ENCODE assay signal across 1 cellular context in the genomic region with DNA sequence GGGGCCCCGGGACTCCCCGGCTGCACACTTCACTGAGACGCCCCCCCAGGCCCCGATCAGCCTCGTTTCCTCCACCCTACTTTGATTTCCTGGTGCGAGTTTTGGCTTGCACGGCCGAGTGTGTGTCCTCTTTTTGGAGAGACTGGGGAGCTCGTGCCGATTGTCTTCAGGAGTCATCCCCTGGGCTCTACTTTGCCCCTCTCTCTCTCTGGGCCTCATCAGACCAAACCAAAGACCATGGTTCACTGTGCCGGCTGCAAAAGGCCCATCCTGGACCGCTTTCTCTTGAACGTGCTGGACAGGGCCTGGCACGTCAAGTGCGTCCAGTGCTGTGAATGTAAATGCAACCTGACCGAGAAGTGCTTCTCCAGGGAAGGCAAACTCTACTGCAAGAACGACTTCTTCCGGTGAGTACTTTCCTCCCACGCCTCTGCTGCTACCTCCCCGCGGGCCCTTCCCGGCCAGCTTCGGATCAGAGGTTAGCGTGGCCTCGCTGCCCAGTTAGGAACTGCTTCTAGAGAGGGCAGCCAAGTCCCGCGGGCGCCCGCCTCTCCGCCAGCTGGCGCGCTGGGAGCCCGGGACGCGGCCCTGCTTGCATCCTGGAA.
TF ChIP-seq lines count a peak whose summit lies in the region.

No MANE protein-coding gene starts in this region.

TF ChIP-seq in IMR-90, 13 proteins besides CTCF, POLR2A, EP300 and RAD21 (continued from another document):
- TF ChIP-seq FOS (IDR thresholded peaks at IDR 0.05; ENCODE audit: low read depth, low read length) (no peak), NFE2L2 (IDR thresholded peaks at IDR 0.05; ENCODE audit: low read depth, low read length) (no peak)
